ENCODE assay signal across 21 cellular contexts in the genomic region with DNA sequence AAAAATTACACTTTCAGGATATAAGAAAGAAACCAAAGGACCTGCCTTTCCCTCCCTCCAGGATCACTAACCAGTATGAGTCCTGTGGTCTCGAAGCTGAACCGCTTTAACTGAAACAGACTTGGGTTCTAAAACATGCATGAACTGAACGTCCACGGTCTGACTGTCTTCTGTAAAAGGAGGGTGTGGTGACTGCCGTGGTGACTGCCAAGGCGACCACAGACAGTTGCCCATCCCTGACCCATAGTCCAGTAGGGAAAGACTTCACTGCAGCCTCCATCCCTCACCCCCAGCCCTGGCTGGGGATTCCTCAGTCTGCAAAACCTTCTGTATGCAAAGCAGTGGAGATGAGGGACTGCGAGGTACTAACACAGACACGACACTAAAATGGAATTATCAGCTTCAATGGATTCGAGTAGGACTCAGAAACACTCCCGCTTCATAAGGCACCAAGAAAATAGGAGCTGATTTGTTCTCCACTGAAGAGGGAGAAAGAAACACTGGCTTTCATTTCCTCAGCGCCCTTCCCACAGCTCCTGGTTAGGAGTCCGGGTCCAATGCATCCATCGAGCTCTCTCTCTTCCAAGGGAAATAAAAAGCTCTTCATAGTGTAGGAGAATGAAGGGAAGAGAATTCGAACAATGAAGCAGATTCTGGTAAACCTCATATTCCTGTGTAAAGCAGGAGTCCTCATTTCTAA.
DNase-seq lines count a peak whose midpoint lies in the region; ATAC-seq and TF ChIP-seq lines count a peak whose summit lies in the region.
"Had no signal": no experiment of that assay in that cellular context is flagged by ENCODE, and none has a peak within 500 bp of the region (broad histone marks: within the 10 kb centered on the region; RNA-seq: fewer than 3 reads in every experiment).

No MANE protein-coding gene starts in this region.

- peaks cover 0 to 17% (median 0%) of the 10 kb centered on the region in 4 donors for H3K4me1 ChIP-seq in Peyer's patch
- H3K4me1 ChIP-seq: Caco-2, SJCRH30, upper lobe of right lung had no signal

- no peaks in the 10 kb centered on the region for H3K9me3 ChIP-seq in Peyer's patch
- H3K9me3 ChIP-seq: BLaER1, Caco-2, SJCRH30, upper lobe of right lung had no signal

- H3K27ac ChIP-seq in Peyer's patch (no peak overlapping the region), caudate nucleus (ENCODE audit: low read depth, low read length) (peak overlapping the region; percentile 68), substantia nigra (ENCODE audit: low read depth, low read length, poor library complexity, severe bottlenecking) (peak overlapping the region; percentile 69)
- H3K27ac ChIP-seq: BLaER1, SJCRH30, upper lobe of right lung, WERI-Rb-1 had no signal

- no peak overlapping the region for H3K4me3 ChIP-seq in Peyer's patch
- H3K4me3 ChIP-seq: BLaER1, SJCRH30, upper lobe of right lung had no signal

- TF ChIP-seq POLR2A in Peyer's patch (IDR thresholded peaks at IDR 0.05): no peak

- H3K27me3 ChIP-seq in Peyer's patch: no peaks in the 10 kb centered on the region
- H3K27me3 ChIP-seq: BLaER1, SJCRH30, upper lobe of right lung had no signal

- DNase-seq in Peyer's patch (peak in 2 of 3 donors; percentile 12 to 30), caudate nucleus (lab: John Stamatoyannopoulos, UW) (no peak), myocyte (ENCODE audit: low read depth) (peak; percentile 64), substantia nigra (lab: John Stamatoyannopoulos, UW) (no peak), NCI-H524 (lab: John Stamatoyannopoulos, UW) (no peak)
- DNase-seq in activated naive CD4-positive, alpha-beta T cell treated with Interleukin-2 at 50 U/mL for 16 hours: no peak
- DNase-seq: activated T-cell treated with anti-CD3 and anti-CD28 coated beads, Interleukin-2, amount 50 U/mL, for 4 hours; amniotic stem cell; Caco-2; GOT3; immature natural killer cell; NCI-H1694; NCI-H446; RPMI8226; SJCRH30; T1000; WERI-Rb-1 had no signal

- no peak for ATAC-seq in GM21619 (IDR thresholded peaks at IDR 0.05; ENCODE audit: unreplicated experiment)
- ATAC-seq: activated T-cell treated with anti-CD3 and anti-CD28 coated beads, Interleukin-2, amount 50 U/mL, for 4 hours; stimulated activated effector memory CD8-positive, alpha-beta T cell treated with anti-CD3 and anti-CD28 coated beads, Interleukin-12 subunit alpha, Interleukin-12 subunit beta, amount 100 ng/mL, for 72 hours; upper lobe of right lung had no signal

- no peak for TF ChIP-seq CTCF in Peyer's patch (IDR thresholded peaks at IDR 0.05)

- H3K36me3 ChIP-seq in Peyer's patch: no peaks in the 10 kb centered on the region
- H3K36me3 ChIP-seq: SJCRH30, upper lobe of right lung, WERI-Rb-1 had no signal

Comparison
In these comparisons a context has a peak if more than half of its experiments do, and no peak if none do; other contexts are left out.
1. DNase-seq: peak in Peyer's patch (2 of 3) and myocyte (single experiment); none in caudate nucleus (0 of 61), substantia nigra (0 of 49), NCI-H524 (0 of 2) and activated naive CD4-positive, alpha-beta T cell treated with Interleukin-2 at 50 U/mL for 16 hours (single experiment).
2. H3K27ac ChIP-seq: peak in caudate nucleus (single experiment) and substantia nigra (single experiment); none in Peyer's patch (0 of 4).